ENCODE assay signal across 20 cellular contexts in genomic region chr3:59473580-59473979, GRCh38.
"Had no signal": no experiment of that assay in that cellular context is flagged by ENCODE, and none has a peak within 500 bp of the region (broad histone marks: within the 10 kb centered on the region; RNA-seq: fewer than 3 reads in every experiment).

No MANE protein-coding gene starts in this region.

- H3K4me3 ChIP-seq: colonic mucosa, hepatocyte, left lung, suprapubic skin, upper lobe of left lung had no signal

- DNase-seq: activated CD4-positive, alpha-beta T cell treated with anti-CD3 and anti-CD28 coated beads, Interleukin-2, amount 10 ng/mL, durations not matched to agents 7 days and 5 days; activated CD8-positive, alpha-beta memory T cell treated with anti-CD3 and anti-CD28 coated beads, Interleukin-2, amount 50 U/mL, for 48 hours; activated gamma-delta T cell treated with Interleukin-2 at 50 U/mL for 16 hours; activated naive CD8-positive, alpha-beta T cell treated with anti-CD3 and anti-CD28 coated beads for 36 hours; activated T-cell treated with anti-CD3 and anti-CD28 coated beads, Interleukin-2, amount 50 U/mL, for 72 hours; central memory CD4-positive, alpha-beta T cell; colonic mucosa; islet precursor cell; left lung; mammary epithelial cell; stimulated activated CD4-positive, alpha-beta T cell treated with anti-CD3 and anti-CD28 coated beads, Interleukin-15, amount 100 ng/mL, for 24 hours; stimulated activated CD4-positive, alpha-beta T cell treated with anti-CD3 and anti-CD28 coated beads, Interleukin-4, amount 100 ng/mL, for 4 hours; stimulated activated naive CD8-positive, alpha-beta T cell treated with anti-CD3 and anti-CD28 coated beads, Interleukin-15, Interleukin-2, amounts not matched to agents 100 U/mL and 50 U/mL, for 24 hours; T-helper 9 cell; upper lobe of left lung had no signal

- H3K36me3 ChIP-seq: colonic mucosa, left lung, suprapubic skin, upper lobe of left lung had no signal

- H2AFZ ChIP-seq: hepatocyte, parathyroid adenoma had no signal

- H3K4me1 ChIP-seq: colonic mucosa, left lung, parathyroid adenoma, suprapubic skin, upper lobe of left lung had no signal

- H3K79me2 ChIP-seq: hepatocyte, parathyroid adenoma had no signal

- H3K9ac ChIP-seq: parathyroid adenoma had no signal

- H3K9me3 ChIP-seq: colonic mucosa, upper lobe of left lung had no signal

- H3K4me2 ChIP-seq: hepatocyte had no signal

- H3K27ac Mint-ChIP-seq: activated CD4-positive, alpha-beta T cell treated with anti-CD3 and anti-CD28 coated beads, Interleukin-2, amount 10 ng/mL, durations not matched to agents 7 days and 5 days; activated naive CD8-positive, alpha-beta T cell treated with anti-CD3 and anti-CD28 coated beads for 36 hours; activated T-cell treated with anti-CD3 and anti-CD28 coated beads, Interleukin-2, amount 50 U/mL, for 72 hours; brain had no signal

- H3K27me3 ChIP-seq: colonic mucosa, hepatocyte, left lung, suprapubic skin, upper lobe of left lung had no signal

- H3K36me3 Mint-ChIP-seq: brain had no signal

- H3K4me1 Mint-ChIP-seq: brain had no signal

- H3K27me3 Mint-ChIP-seq: activated CD4-positive, alpha-beta T cell treated with anti-CD3 and anti-CD28 coated beads, Interleukin-2, amount 10 ng/mL, durations not matched to agents 7 days and 5 days; activated naive CD8-positive, alpha-beta T cell treated with anti-CD3 and anti-CD28 coated beads for 36 hours had no signal

- ATAC-seq: activated T-cell treated with anti-CD3 and anti-CD28 coated beads, Interleukin-2, amount 50 U/mL, for 72 hours; esophagus mucosa; left lung; stimulated activated naive CD8-positive, alpha-beta T cell treated with anti-CD3 and anti-CD28 coated beads, Interleukin-15, Interleukin-2, amounts not matched to agents 100 U/mL and 50 U/mL, for 24 hours had no signal

- H3K4me3 Mint-ChIP-seq: activated CD4-positive, alpha-beta T cell treated with anti-CD3 and anti-CD28 coated beads, Interleukin-2, amount 10 ng/mL, durations not matched to agents 7 days and 5 days; activated naive CD8-positive, alpha-beta T cell treated with anti-CD3 and anti-CD28 coated beads for 36 hours; activated T-cell treated with anti-CD3 and anti-CD28 coated beads, Interleukin-2, amount 50 U/mL, for 72 hours; brain had no signal

- H3K27ac ChIP-seq: colonic mucosa, hepatocyte, left lung, parathyroid adenoma, suprapubic skin, upper lobe of left lung had no signal
